In genomic region chr11:45662665-45663485, GRCh38 we compare ENCODE assay signal across 1 cellular context.
A peak's percentile ranks its signal among the peaks of the same experiment; 100 is the strongest.
TF ChIP-seq lines count a peak whose summit lies in the region.

No MANE protein-coding gene starts in this region.

TF ChIP-seq in K562, 482 proteins besides CTCF, POLR2A, EP300 and RAD21 (continued from another document):
- TF ChIP-seq, protein P1, sequence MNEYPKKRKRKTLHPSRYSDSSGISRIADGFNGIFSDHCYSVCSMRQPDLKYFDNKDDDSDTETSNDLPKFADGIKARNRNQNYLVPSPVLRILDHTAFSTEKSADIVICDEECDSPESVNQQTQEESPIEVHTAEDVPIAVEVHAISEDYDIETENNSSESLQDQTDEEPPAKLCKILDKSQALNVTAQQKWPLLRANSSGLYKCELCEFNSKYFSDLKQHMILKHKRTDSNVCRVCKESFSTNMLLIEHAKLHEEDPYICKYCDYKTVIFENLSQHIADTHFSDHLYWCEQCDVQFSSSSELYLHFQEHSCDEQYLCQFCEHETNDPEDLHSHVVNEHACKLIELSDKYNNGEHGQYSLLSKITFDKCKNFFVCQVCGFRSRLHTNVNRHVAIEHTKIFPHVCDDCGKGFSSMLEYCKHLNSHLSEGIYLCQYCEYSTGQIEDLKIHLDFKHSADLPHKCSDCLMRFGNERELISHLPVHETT (CRISPR knock-in tag; conservative IDR thresholded peaks at IDR 0.05 in 1 of 2, IDR thresholded peaks at IDR 0.05 in 1 of 2): no peak
- TF ChIP-seq, protein P2, sequence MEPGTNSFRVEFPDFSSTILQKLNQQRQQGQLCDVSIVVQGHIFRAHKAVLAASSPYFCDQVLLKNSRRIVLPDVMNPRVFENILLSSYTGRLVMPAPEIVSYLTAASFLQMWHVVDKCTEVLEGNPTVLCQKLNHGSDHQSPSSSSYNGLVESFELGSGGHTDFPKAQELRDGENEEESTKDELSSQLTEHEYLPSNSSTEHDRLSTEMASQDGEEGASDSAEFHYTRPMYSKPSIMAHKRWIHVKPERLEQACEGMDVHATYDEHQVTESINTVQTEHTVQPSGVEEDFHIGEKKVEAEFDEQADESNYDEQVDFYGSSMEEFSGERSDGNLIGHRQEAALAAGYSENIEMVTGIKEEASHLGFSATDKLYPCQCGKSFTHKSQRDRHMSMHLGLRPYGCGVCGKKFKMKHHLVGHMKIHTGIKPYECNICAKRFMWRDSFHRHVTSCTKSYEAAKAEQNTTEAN (CRISPR knock-in tag; IDR thresholded peaks at IDR 0.05): no peak
- TF ChIP-seq ZNF316 (IDR thresholded peaks at IDR 0.05) (peak; percentile 19; the same call in 1 of the 2 replicates), MAFK (IDR thresholded peaks at IDR 0.05; ENCODE audit: low read length) (peak; percentile 47; the same call in 1 of the 2 replicates)
